ENCODE assay signal across 16 cellular contexts in genomic region chr5:174427304-174427703, GRCh38.
"Had no signal": no experiment of that assay in that cellular context is flagged by ENCODE, and none has a peak within 500 bp of the region (broad histone marks: within the 10 kb centered on the region; RNA-seq: fewer than 3 reads in every experiment).

No MANE protein-coding gene starts in this region.

- DNase-seq: KBM-7, MG63, NCI-H1092 treated with DMSO at 0.1 percent for 48 hours, NCI-H1436, NCI-H187, NCI-H2029, NCI-H2081 treated with DMSO at 0.1 percent for 48 hours, NCI-H2171, NCI-H226, NCI-H446, NCI-H510A, NCI-H524 treated with DMSO at 0.1 percent for 48 hours, NCI-H774, Right ventricle myocardium superior, RPMI8226, SK-N-SH had no signal

- H3K9ac ChIP-seq: SK-N-SH had no signal

- H3K9me3 ChIP-seq: MG63, SK-N-SH had no signal

- H3K36me3 ChIP-seq: MG63 had no signal

- H3K4me3 ChIP-seq: MG63 had no signal

- H3K4me2 ChIP-seq: SK-N-SH had no signal

- H3K27me3 ChIP-seq: MG63 had no signal
